Comparison of ENCODE assay signal across 1 cellular context in the genomic region with DNA sequence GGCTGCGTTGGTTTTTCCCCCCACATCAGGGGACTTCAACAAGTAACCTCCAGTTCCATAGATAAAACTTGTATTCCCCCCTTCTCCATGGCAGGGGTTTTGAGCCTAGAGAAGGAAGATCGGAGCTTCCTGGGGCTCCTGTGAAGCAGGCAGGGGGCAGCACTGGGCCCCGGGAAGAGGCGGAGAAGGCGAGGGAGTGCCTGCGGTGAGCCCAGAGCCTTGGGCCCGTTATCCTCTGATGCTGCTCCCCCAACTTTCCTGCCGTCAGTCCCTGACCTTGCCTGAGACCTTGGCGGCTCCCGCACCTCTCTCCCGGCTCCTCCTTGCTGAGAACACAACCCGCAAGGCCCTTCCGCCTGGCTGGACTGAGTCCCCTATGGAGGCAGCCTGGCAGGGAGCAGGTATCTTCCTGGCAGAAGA.
A peak's percentile ranks its signal among the peaks of the same experiment; 100 is the strongest.
TF ChIP-seq lines count a peak whose summit lies in the region.

No MANE protein-coding gene starts in this region.

TF ChIP-seq in H1, 55 proteins besides CTCF, POLR2A, EP300 and RAD21:
- TF ChIP-seq CBX5 (IDR thresholded peaks at IDR 0.05; ENCODE audit: low read depth, low read length) (no peak), SUZ12 (IDR thresholded peaks at IDR 0.05; ENCODE audit: low read length) (0 out of 2 replicates have a peak, but pooled peaks have one; percentile 28), CREB1 (IDR thresholded peaks at IDR 0.05) (no peak), SAP30 (IDR thresholded peaks at IDR 0.05; ENCODE audit: insufficient read depth, insufficient replicate concordance, low read length) (no peak)
